4 cellular contexts compared by ENCODE assay signal in genomic region chrY:6388658-6389057, GRCh38.
A peak's percentile ranks its signal among the peaks of the same experiment; 100 is the strongest.
DNase-seq lines count a peak whose midpoint lies in the region; ATAC-seq, FAIRE-seq and TF ChIP-seq lines count a peak whose summit lies in the region.
"Not testable (repeated sequence)": the region's sequence is repeated elsewhere in the genome, so short reads cannot be mapped to it uniquely, and the experiment has no call there.

No MANE protein-coding gene starts in this region.

- TF ChIP-seq RAD21 in HepG2 (CRISPR knock-in tag; IDR thresholded peaks at IDR 0.05): not testable (repeated sequence)

- TF ChIP-seq EP300 in HepG2 (IDR thresholded peaks at IDR 0.05; ENCODE audit: low read depth in 2 of 2, low read length in 2 of 2); HepG2 (CRISPR knock-in tag; IDR thresholded peaks at IDR 0.05; ENCODE audit: borderline replicate concordance): not testable (repeated sequence)

- not testable (repeated sequence) for H3K79me2 ChIP-seq in endothelial cell of umbilical vein (ENCODE audit: control insufficient read depth, insufficient read depth, low read length); HepG2 (ENCODE audit: insufficient read depth, low read length)

- not testable (repeated sequence) for H3K9me3 ChIP-seq in RWPE2 (ENCODE audit: severe bottlenecking); endothelial cell of umbilical vein (replicated peaks; ENCODE audit: control insufficient read depth, insufficient read depth, low read length); HepG2 (ENCODE audit: low read length)

- in situ Hi-C loops in HepG2 (cut with HindIII; ENCODE audit: extremely low pct_ligation_motif_present, low pct_unique_long_range_greater_than_20kb): not testable (repeated sequence)

- not testable (repeated sequence) for H3K4me3 ChIP-seq in RWPE2 (ENCODE audit: severe bottlenecking); endothelial cell of umbilical vein (replicated peaks in 1 of 3; ENCODE audit: insufficient read depth in 1 of 3, low read depth in 1 of 3, low read length in 3 of 3); HepG2 (replicated peaks in 1 of 3; ENCODE audit: insufficient read depth in 1 of 3, low read depth in 2 of 3, low read length in 3 of 3)

- not testable (repeated sequence) for H4K20me1 ChIP-seq in endothelial cell of umbilical vein (replicated peaks; ENCODE audit: control insufficient read depth, extremely low read depth, insufficient read depth, low read length); HepG2 (ENCODE audit: insufficient read depth, low read length)

- intact Hi-C loops in endothelial cell of umbilical vein (cut with micrococcal nuclease); HepG2 (cut with micrococcal nuclease; ENCODE audit: unreplicated experiment): not testable (repeated sequence)

- no CpG with 5 or more reads among the region's 6 CpGs for WGBS in HepG2 (ENCODE audit: low lambda C conversion rate)

- H2AFZ ChIP-seq in endothelial cell of umbilical vein (ENCODE audit: low read depth, low read length); HepG2 (ENCODE audit: low read length): not testable (repeated sequence)

- not testable (repeated sequence) for DNase-seq in GM19239 (ENCODE audit: insufficient read length, low spot score); RWPE2 (ENCODE audit: low spot score); endothelial cell of umbilical vein (ENCODE audit: low read depth, low spot score); HepG2 (ENCODE audit: low spot score)

- ATAC-seq in RWPE2 (ENCODE audit: low read depth) (peak; percentile 56; the same call in 1 of the 3 replicates), HepG2 (peak; percentile 61; the same call in 2 of the 3 replicates)

- H3K9me1 ChIP-seq in endothelial cell of umbilical vein (replicated peaks; ENCODE audit: control insufficient read depth, extremely low read depth, insufficient read depth, low read length): not testable (repeated sequence)

- H3K4me1 ChIP-seq in RWPE2 (ENCODE audit: insufficient read depth, poor library complexity, severe bottlenecking); endothelial cell of umbilical vein (ENCODE audit: control insufficient read depth, extremely low read depth, insufficient read depth, low read length); HepG2 (ENCODE audit: insufficient read depth, low read length): not testable (repeated sequence)

- TF ChIP-seq POLR2A in endothelial cell of umbilical vein (IDR thresholded peaks at IDR 0.05; ENCODE audit: low read depth, low read length); HepG2 (IDR thresholded peaks at IDR 0.05; ENCODE audit: insufficient read depth in 1 of 2, low read depth in 2 of 2, low read length in 2 of 2): not testable (repeated sequence)

- FAIRE-seq in GM19239 (lab: Jason Lieb, UNC) (peak; percentile 67), endothelial cell of umbilical vein (lab: Jason Lieb, UNC) (peak; percentile 53), HepG2 (lab: Jason Lieb, UNC) (peak; percentile 44)

- TF ChIP-seq CTCF in RWPE2 (IDR thresholded peaks at IDR 0.05; ENCODE audit: poor library complexity, severe bottlenecking); endothelial cell of umbilical vein (IDR thresholded peaks at IDR 0.05; ENCODE audit: extremely low read depth in 1 of 2, insufficient read depth in 1 of 2, low read depth in 1 of 2, low read length in 2 of 2); HepG2 (CRISPR knock-in tag; IDR thresholded peaks at IDR 0.05): not testable (repeated sequence)

- BruUV-seq in endothelial cell of umbilical vein (replicated peaks; lab: Mats Ljungman, UMichigan); HepG2 (replicated peaks; lab: Mats Ljungman, UMichigan): not testable (repeated sequence)

- POLR2A ChIA-PET in endothelial cell of umbilical vein (lab: Charles Lee); HepG2 (lab: Yijun Ruan, JAX): not testable (repeated sequence)

- dilution Hi-C loops in endothelial cell of umbilical vein (cut with MboI; ENCODE audit: extremely low pct_ligation_motif_present, low sequenced_read_pairs): not testable (repeated sequence)

- H3K9ac ChIP-seq in endothelial cell of umbilical vein (replicated peaks; ENCODE audit: extremely low read depth, insufficient read depth, low read length); HepG2 (ENCODE audit: insufficient read depth, low read depth, low read length): not testable (repeated sequence)

- not testable (repeated sequence) for H3K27ac ChIP-seq in RWPE2 (ENCODE audit: poor library complexity, severe bottlenecking); endothelial cell of umbilical vein (ENCODE audit: insufficient read depth, low read depth, low read length); HepG2 (ENCODE audit: extremely low read length, insufficient read depth, low read length)

- not testable (repeated sequence) for H3K4me2 ChIP-seq in endothelial cell of umbilical vein (ENCODE audit: insufficient read depth, low read length); HepG2 (ENCODE audit: low read depth, low read length)

- not testable (repeated sequence) for H3K27me3 ChIP-seq in RWPE2 (ENCODE audit: insufficient read depth, poor library complexity, severe bottlenecking); endothelial cell of umbilical vein (ENCODE audit: control insufficient read depth in 2 of 2, insufficient read depth in 2 of 2, low read length in 2 of 2); HepG2 (ENCODE audit: control insufficient read depth in 1 of 2, insufficient read depth in 2 of 2, low read length in 2 of 2)

- CTCF ChIA-PET in endothelial cell of umbilical vein (lab: Charles Lee); HepG2 (lab: Yijun Ruan, JAX; ENCODE audit: low intra/inter-chr PET ratio, low total read pairs): not testable (repeated sequence)

- not testable (repeated sequence) for H3K36me3 ChIP-seq in RWPE2 (ENCODE audit: low read depth); endothelial cell of umbilical vein (ENCODE audit: control insufficient read depth in 2 of 2, extremely low read depth in 1 of 2, insufficient read depth in 2 of 2, low read length in 2 of 2); HepG2 (replicated peaks in 1 of 2; ENCODE audit: control insufficient read depth in 1 of 2, insufficient read depth in 2 of 2, low read length in 2 of 2)
